In the genomic region with DNA sequence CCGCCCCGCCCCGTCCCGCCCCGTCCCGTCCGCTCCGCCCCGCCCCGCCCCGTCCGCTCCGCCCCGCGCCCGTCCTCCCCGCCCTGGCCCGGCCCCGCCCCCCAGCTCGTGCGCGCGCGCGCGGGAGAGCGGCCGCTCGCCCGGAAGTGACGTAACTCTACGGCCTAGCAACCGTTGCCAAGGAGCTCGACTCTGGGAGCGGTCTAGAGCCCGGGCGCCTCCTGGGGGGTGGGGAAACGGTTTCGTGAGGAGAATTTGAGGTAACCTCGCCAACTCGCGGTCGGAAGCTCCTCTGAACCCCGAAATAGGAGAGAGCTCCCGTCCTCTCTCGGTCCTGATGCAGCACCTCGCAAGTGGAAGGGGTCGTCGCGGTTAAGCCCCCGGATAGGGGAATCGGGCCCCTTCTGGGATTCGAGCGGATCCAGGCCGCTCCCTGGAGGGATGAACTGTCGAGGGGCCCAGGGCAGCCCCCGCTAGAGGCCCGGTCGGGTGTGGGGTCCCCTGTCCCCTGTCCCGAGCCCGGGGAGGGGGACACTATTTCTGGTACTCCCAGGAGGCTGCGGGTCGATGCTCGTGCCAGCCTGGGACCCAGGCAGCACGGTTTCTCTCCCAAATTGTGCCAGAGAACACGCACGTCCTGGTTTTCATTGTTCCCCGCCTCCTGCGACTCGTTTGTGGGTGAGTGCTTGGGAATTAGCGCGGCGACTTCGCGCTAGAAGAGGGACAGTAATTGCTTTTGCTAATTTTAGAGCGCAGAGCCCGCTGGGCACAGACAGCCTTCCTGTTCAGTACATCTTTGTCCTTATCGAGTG, we compare ENCODE assay signal across 1 cellular context.
TF ChIP-seq lines count a peak whose summit lies in the region.

A gene with protein sequence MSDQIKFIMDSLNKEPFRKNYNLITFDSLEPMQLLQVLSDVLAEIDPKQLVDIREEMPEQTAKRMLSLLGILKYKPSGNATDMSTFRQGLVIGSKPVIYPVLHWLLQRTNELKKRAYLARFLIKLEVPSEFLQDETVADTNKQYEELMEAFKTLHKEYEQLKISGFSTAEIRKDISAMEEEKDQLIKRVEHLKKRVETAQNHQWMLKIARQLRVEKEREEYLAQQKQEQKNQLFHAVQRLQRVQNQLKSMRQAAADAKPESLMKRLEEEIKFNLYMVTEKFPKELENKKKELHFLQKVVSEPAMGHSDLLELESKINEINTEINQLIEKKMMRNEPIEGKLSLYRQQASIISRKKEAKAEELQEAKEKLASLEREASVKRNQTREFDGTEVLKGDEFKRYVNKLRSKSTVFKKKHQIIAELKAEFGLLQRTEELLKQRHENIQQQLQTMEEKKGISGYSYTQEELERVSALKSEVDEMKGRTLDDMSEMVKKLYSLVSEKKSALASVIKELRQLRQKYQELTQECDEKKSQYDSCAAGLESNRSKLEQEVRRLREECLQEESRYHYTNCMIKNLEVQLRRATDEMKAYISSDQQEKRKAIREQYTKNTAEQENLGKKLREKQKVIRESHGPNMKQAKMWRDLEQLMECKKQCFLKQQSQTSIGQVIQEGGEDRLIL (plus strand): TSS at position 174 of the 812 bp plus-strand sequence. CDS start 3,024 bp downstream, outside the sequence.

TF ChIP-seq in HepG2, 621 proteins besides CTCF, POLR2A, EP300 and RAD21 (continued from another document and continues in another):
- TF ChIP-seq, protein P1, sequence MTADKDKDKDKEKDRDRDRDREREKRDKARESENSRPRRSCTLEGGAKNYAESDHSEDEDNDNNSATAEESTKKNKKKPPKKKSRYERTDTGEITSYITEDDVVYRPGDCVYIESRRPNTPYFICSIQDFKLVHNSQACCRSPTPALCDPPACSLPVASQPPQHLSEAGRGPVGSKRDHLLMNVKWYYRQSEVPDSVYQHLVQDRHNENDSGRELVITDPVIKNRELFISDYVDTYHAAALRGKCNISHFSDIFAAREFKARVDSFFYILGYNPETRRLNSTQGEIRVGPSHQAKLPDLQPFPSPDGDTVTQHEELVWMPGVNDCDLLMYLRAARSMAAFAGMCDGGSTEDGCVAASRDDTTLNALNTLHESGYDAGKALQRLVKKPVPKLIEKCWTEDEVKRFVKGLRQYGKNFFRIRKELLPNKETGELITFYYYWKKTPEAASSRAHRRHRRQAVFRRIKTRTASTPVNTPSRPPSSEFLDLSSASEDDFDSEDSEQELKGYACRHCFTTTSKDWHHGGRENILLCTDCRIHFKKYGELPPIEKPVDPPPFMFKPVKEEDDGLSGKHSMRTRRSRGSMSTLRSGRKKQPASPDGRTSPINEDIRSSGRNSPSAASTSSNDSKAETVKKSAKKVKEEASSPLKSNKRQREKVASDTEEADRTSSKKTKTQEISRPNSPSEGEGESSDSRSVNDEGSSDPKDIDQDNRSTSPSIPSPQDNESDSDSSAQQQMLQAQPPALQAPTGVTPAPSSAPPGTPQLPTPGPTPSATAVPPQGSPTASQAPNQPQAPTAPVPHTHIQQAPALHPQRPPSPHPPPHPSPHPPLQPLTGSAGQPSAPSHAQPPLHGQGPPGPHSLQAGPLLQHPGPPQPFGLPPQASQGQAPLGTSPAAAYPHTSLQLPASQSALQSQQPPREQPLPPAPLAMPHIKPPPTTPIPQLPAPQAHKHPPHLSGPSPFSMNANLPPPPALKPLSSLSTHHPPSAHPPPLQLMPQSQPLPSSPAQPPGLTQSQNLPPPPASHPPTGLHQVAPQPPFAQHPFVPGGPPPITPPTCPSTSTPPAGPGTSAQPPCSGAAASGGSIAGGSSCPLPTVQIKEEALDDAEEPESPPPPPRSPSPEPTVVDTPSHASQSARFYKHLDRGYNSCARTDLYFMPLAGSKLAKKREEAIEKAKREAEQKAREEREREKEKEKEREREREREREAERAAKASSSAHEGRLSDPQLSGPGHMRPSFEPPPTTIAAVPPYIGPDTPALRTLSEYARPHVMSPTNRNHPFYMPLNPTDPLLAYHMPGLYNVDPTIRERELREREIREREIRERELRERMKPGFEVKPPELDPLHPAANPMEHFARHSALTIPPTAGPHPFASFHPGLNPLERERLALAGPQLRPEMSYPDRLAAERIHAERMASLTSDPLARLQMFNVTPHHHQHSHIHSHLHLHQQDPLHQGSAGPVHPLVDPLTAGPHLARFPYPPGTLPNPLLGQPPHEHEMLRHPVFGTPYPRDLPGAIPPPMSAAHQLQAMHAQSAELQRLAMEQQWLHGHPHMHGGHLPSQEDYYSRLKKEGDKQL (CRISPR knock-in tag; IDR thresholded peaks at IDR 0.05; ENCODE audit: low read depth), result no peak
- TF ChIP-seq ZNF737 (CRISPR knock-in tag; IDR thresholded peaks at IDR 0.05; ENCODE audit: borderline replicate concordance) (no peak), FOXJ3 (CRISPR knock-in tag; IDR thresholded peaks at IDR 0.05; ENCODE audit: borderline replicate concordance) (no peak), ZNF567 (CRISPR knock-in tag; IDR thresholded peaks at IDR 0.05; ENCODE audit: borderline replicate concordance) (no peak), ZNF747 (CRISPR knock-in tag; IDR thresholded peaks at IDR 0.05; ENCODE audit: borderline replicate concordance) (no peak), RCOR2 (CRISPR knock-in tag; IDR thresholded peaks at IDR 0.05) (no peak), GPN1 (CRISPR knock-in tag; IDR thresholded peaks at IDR 0.05; ENCODE audit: borderline replicate concordance) (no peak), ZNF782 (CRISPR knock-in tag; IDR thresholded peaks at IDR 0.05; ENCODE audit: borderline replicate concordance) (peak; percentile 38; the same call in 1 of the 2 replicates), CHD4 (IDR thresholded peaks at IDR 0.05; ENCODE audit: borderline replicate concordance, low read length) (no peak), JARID2 (CRISPR knock-in tag; IDR thresholded peaks at IDR 0.05; ENCODE audit: insufficient replicate concordance) (no peak), BRD4 (CRISPR knock-in tag; IDR thresholded peaks at IDR 0.05) (no peak), ZFP41 (CRISPR knock-in tag; IDR thresholded peaks at IDR 0.05; ENCODE audit: borderline replicate concordance) (no peak), ZNF225 (CRISPR knock-in tag; IDR thresholded peaks at IDR 0.05) (no peak), RBM22 (optimal IDR thresholded peaks at IDR 0.05; ENCODE audit: low read length) (peak; percentile 25), ZNF451 (CRISPR knock-in tag; IDR thresholded peaks at IDR 0.05) (0 out of 2 replicates have a peak, but pooled peaks have one; percentile 27), ZNF354B (CRISPR knock-in tag; IDR thresholded peaks at IDR 0.05) (0 out of 2 replicates have a peak, but pooled peaks have one; percentile 16), HDAC2 (CRISPR knock-in tag; IDR thresholded peaks at IDR 0.05) (no peak; the same call in 1 of the 2 replicates)
- TF ChIP-seq, protein P2, sequence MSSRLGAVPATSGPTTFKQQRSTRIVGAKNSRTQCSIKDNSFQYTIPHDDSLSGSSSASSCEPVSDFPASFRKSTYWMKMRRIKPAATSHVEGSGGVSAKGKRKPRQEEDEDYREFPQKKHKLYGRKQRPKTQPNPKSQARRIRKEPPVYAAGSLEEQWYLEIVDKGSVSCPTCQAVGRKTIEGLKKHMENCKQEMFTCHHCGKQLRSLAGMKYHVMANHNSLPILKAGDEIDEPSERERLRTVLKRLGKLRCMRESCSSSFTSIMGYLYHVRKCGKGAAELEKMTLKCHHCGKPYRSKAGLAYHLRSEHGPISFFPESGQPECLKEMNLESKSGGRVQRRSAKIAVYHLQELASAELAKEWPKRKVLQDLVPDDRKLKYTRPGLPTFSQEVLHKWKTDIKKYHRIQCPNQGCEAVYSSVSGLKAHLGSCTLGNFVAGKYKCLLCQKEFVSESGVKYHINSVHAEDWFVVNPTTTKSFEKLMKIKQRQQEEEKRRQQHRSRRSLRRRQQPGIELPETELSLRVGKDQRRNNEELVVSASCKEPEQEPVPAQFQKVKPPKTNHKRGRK (CRISPR knock-in tag; IDR thresholded peaks at IDR 0.05), result no peak
- TF ChIP-seq, protein P3, sequence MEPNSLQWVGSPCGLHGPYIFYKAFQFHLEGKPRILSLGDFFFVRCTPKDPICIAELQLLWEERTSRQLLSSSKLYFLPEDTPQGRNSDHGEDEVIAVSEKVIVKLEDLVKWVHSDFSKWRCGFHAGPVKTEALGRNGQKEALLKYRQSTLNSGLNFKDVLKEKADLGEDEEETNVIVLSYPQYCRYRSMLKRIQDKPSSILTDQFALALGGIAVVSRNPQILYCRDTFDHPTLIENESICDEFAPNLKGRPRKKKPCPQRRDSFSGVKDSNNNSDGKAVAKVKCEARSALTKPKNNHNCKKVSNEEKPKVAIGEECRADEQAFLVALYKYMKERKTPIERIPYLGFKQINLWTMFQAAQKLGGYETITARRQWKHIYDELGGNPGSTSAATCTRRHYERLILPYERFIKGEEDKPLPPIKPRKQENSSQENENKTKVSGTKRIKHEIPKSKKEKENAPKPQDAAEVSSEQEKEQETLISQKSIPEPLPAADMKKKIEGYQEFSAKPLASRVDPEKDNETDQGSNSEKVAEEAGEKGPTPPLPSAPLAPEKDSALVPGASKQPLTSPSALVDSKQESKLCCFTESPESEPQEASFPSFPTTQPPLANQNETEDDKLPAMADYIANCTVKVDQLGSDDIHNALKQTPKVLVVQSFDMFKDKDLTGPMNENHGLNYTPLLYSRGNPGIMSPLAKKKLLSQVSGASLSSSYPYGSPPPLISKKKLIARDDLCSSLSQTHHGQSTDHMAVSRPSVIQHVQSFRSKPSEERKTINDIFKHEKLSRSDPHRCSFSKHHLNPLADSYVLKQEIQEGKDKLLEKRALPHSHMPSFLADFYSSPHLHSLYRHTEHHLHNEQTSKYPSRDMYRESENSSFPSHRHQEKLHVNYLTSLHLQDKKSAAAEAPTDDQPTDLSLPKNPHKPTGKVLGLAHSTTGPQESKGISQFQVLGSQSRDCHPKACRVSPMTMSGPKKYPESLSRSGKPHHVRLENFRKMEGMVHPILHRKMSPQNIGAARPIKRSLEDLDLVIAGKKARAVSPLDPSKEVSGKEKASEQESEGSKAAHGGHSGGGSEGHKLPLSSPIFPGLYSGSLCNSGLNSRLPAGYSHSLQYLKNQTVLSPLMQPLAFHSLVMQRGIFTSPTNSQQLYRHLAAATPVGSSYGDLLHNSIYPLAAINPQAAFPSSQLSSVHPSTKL (CRISPR knock-in tag; IDR thresholded peaks at IDR 0.05), result peak; percentile 25; the same call in 1 of the 2 replicates
- TF ChIP-seq, protein P4, sequence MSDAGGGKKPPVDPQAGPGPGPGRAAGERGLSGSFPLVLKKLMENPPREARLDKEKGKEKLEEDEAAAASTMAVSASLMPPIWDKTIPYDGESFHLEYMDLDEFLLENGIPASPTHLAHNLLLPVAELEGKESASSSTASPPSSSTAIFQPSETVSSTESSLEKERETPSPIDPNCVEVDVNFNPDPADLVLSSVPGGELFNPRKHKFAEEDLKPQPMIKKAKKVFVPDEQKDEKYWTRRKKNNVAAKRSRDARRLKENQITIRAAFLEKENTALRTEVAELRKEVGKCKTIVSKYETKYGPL (CRISPR knock-in tag; IDR thresholded peaks at IDR 0.05), result no peak
- TF ChIP-seq, protein P5, sequence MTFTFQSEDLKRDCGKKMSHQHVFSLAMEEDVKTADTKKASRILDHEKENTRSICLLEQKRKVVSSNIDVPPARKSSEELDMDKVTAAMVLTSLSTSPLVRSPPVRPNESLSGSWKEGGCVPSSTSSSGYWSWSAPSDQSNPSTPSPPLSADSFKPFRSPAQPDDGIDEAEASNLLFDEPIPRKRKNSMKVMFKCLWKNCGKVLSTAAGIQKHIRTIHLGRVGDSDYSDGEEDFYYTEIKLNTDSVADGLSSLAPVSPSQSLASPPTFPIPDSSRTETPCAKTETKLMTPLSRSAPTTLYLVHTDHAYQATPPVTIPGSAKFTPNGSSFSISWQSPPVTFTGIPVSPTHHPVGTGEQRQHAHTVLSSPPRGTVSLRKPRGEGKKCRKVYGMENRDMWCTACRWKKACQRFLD (CRISPR knock-in tag; IDR thresholded peaks at IDR 0.05; ENCODE audit: borderline replicate concordance), result no peak
- TF ChIP-seq, protein P6, sequence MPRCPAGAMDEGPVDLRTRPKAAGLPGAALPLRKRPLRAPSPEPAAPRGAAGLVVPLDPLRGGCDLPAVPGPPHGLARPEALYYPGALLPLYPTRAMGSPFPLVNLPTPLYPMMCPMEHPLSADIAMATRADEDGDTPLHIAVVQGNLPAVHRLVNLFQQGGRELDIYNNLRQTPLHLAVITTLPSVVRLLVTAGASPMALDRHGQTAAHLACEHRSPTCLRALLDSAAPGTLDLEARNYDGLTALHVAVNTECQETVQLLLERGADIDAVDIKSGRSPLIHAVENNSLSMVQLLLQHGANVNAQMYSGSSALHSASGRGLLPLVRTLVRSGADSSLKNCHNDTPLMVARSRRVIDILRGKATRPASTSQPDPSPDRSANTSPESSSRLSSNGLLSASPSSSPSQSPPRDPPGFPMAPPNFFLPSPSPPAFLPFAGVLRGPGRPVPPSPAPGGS (CRISPR knock-in tag; IDR thresholded peaks at IDR 0.05), result no peak
- TF ChIP-seq, protein P7, sequence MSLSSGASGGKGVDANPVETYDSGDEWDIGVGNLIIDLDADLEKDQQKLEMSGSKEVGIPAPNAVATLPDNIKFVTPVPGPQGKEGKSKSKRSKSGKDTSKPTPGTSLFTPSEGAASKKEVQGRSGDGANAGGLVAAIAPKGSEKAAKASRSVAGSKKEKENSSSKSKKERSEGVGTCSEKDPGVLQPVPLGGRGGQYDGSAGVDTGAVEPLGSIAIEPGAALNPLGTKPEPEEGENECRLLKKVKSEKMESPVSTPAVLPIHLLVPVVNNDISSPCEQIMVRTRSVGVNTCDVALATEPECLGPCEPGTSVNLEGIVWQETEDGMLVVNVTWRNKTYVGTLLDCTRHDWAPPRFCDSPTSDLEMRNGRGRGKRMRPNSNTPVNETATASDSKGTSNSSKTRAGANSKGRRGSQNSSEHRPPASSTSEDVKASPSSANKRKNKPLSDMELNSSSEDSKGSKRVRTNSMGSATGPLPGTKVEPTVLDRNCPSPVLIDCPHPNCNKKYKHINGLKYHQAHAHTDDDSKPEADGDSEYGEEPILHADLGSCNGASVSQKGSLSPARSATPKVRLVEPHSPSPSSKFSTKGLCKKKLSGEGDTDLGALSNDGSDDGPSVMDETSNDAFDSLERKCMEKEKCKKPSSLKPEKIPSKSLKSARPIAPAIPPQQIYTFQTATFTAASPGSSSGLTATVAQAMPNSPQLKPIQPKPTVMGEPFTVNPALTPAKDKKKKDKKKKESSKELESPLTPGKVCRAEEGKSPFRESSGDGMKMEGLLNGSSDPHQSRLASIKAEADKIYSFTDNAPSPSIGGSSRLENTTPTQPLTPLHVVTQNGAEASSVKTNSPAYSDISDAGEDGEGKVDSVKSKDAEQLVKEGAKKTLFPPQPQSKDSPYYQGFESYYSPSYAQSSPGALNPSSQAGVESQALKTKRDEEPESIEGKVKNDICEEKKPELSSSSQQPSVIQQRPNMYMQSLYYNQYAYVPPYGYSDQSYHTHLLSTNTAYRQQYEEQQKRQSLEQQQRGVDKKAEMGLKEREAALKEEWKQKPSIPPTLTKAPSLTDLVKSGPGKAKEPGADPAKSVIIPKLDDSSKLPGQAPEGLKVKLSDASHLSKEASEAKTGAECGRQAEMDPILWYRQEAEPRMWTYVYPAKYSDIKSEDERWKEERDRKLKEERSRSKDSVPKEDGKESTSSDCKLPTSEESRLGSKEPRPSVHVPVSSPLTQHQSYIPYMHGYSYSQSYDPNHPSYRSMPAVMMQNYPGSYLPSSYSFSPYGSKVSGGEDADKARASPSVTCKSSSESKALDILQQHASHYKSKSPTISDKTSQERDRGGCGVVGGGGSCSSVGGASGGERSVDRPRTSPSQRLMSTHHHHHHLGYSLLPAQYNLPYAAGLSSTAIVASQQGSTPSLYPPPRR (CRISPR knock-in tag; IDR thresholded peaks at IDR 0.05; ENCODE audit: borderline replicate concordance), result no peak
- TF ChIP-seq, protein P8, sequence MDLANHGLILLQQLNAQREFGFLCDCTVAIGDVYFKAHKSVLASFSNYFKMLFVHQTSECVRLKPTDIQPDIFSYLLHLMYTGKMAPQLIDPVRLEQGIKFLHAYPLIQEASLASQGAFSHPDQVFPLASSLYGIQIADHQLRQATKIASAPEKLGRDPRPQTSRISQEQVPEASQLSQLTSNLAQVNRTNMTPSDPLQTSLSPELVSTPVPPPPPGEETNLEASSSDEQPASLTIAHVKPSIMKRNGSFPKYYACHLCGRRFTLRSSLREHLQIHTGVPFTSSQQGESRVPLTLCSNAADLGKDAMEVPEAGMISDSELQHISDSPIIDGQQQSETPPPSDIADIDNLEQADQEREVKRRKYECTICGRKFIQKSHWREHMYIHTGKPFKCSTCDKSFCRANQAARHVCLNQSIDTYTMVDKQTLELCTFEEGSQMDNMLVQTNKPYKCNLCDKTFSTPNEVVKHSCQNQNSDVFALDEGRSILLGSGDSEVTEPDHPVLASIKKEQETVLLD (CRISPR knock-in tag; IDR thresholded peaks at IDR 0.05; ENCODE audit: low read depth), result 0 out of 2 replicates have a peak, but pooled peaks have one; percentile 19
